2 cellular contexts compared by ENCODE assay signal in the genomic region with DNA sequence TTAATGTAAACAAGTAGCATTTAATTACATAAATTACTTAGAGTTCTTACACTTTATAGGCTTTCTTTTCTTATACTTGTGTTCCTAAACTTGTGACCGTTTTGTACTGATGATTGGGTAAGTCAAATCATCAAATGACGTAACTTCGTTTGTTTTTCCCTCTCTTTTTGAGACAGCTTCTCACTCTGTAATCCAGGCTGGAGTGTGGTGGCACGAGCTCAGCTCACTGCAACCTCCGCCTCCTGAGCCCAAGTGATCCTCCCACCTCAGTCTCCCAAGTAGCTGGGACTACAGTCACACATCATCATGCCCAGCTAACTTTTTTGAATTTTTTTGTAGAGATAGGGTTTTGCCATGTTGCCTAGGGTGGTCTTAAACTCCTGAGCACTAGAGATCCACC.
TF ChIP-seq lines count a peak whose summit lies in the region.

No MANE protein-coding gene starts in this region.

TF ChIP-seq in SK-N-SH, 30 proteins besides CTCF, POLR2A, EP300 and RAD21 (continued from another document):
- TF ChIP-seq, protein P1, sequence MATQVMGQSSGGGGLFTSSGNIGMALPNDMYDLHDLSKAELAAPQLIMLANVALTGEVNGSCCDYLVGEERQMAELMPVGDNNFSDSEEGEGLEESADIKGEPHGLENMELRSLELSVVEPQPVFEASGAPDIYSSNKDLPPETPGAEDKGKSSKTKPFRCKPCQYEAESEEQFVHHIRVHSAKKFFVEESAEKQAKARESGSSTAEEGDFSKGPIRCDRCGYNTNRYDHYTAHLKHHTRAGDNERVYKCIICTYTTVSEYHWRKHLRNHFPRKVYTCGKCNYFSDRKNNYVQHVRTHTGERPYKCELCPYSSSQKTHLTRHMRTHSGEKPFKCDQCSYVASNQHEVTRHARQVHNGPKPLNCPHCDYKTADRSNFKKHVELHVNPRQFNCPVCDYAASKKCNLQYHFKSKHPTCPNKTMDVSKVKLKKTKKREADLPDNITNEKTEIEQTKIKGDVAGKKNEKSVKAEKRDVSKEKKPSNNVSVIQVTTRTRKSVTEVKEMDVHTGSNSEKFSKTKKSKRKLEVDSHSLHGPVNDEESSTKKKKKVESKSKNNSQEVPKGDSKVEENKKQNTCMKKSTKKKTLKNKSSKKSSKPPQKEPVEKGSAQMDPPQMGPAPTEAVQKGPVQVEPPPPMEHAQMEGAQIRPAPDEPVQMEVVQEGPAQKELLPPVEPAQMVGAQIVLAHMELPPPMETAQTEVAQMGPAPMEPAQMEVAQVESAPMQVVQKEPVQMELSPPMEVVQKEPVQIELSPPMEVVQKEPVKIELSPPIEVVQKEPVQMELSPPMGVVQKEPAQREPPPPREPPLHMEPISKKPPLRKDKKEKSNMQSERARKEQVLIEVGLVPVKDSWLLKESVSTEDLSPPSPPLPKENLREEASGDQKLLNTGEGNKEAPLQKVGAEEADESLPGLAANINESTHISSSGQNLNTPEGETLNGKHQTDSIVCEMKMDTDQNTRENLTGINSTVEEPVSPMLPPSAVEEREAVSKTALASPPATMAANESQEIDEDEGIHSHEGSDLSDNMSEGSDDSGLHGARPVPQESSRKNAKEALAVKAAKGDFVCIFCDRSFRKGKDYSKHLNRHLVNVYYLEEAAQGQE (IDR thresholded peaks at IDR 0.05; ENCODE audit: low read depth, low read length), result no peak

TF ChIP-seq in SK-N-SH treated with all-trans-retinoic acid at 6 μM for 48 hours, 23 proteins besides CTCF, POLR2A, EP300 and RAD21 (continued from another document):
- TF ChIP-seq PPARA (CRISPR knock-in tag; IDR thresholded peaks at IDR 0.05; ENCODE audit: borderline replicate concordance), result no peak
- TF ChIP-seq SNAI2 (CRISPR knock-in tag; IDR thresholded peaks at IDR 0.05), result no peak
- TF ChIP-seq ZFP3 (CRISPR knock-in tag; IDR thresholded peaks at IDR 0.05), result no peak
- TF ChIP-seq OSR1 (CRISPR knock-in tag; IDR thresholded peaks at IDR 0.05), result no peak
- no peak for TF ChIP-seq ZNF70 (CRISPR knock-in tag; IDR thresholded peaks at IDR 0.05)
- no peak for TF ChIP-seq ESRRG (CRISPR knock-in tag; IDR thresholded peaks at IDR 0.05)
- TF ChIP-seq TOX (CRISPR knock-in tag; IDR thresholded peaks at IDR 0.05; ENCODE audit: borderline replicate concordance), result no peak
